Comparison of ENCODE assay signal across 11 cellular contexts in genomic region chr11:68374531-68374930, GRCh38.
A peak's percentile ranks its signal among the peaks of the same experiment; 100 is the strongest.
DNase-seq lines count a peak whose midpoint lies in the region; ATAC-seq and TF ChIP-seq lines count a peak whose summit lies in the region.
"Had no signal": no experiment of that assay in that cellular context is flagged by ENCODE, and none has a peak within 500 bp of the region (broad histone marks: within the 10 kb centered on the region; RNA-seq: fewer than 3 reads in every experiment).

No MANE protein-coding gene starts in this region.

- WGBS in gastroesophageal sphincter (ENCODE audit: low coverage in 1 of 2), 2 donors, result 0 to 33% methylated on average over 4 to 7 of the region's 12 CpGs

- H3K9ac ChIP-seq in rectal smooth muscle tissue (ENCODE audit: low read length), result no peak overlapping the region

- no peak for DNase-seq in BE2C
- DNase-seq in SJCRH30, result peak; percentile 77 to 82
- no peak for DNase-seq in T-helper 1 cell
- no peak for DNase-seq in COLO829 (ENCODE audit: low spot score)
- DNase-seq in stimulated activated CD4-positive, alpha-beta T cell treated with anti-CD3 and anti-CD28 coated beads, Interleukin-4, amount 100 ng/mL, for 24 hours, result no peak
- DNase-seq: stimulated activated CD4-positive, alpha-beta T cell treated with anti-CD3 and anti-CD28 coated beads, Interleukin-4, amount 100 ng/mL, for 1 hour; T-helper 17 cell had no signal

- H3K4me3 ChIP-seq in BE2C (ENCODE audit: low read depth, low read length) (peak overlapping the region; percentile 22), SJCRH30 (peak overlapping the region; percentile 1), gastroesophageal sphincter (peak overlapping the region in 1 of 2 donors; percentile 25), rectal smooth muscle tissue (ENCODE audit: low read length) (no peak overlapping the region)
- H3K4me3 ChIP-seq: K562 had no signal

- no peaks in the 10 kb centered on the region for H3K27me3 ChIP-seq in BE2C
- no peaks in the 10 kb centered on the region for H3K27me3 ChIP-seq in SJCRH30
- H3K27me3 ChIP-seq in gastroesophageal sphincter, result no peaks in the 10 kb centered on the region
- H3K27me3 ChIP-seq in rectal smooth muscle tissue (ENCODE audit: control insufficient read depth, insufficient read depth, low read length), result no peaks in the 10 kb centered on the region

- TF ChIP-seq POLR2A in gastroesophageal sphincter (IDR thresholded peaks at IDR 0.05), result no peak

- H3K27ac ChIP-seq in SJCRH30 (peak overlapping the region; percentile 98), gastroesophageal sphincter (peak overlapping the region; percentile 54 to 94 (median 90)), rectal smooth muscle tissue (ENCODE audit: low read depth, low read length) (peak overlapping the region; percentile 86)

- H3K36me3 ChIP-seq in BE2C, result peaks cover 4% of the 10 kb centered on the region; the same call in 1 of the 2 replicates
- H3K36me3 ChIP-seq in SJCRH30, result peaks cover 11% of the 10 kb centered on the region
- no peaks in the 10 kb centered on the region for H3K36me3 ChIP-seq in gastroesophageal sphincter
- H3K36me3 ChIP-seq in rectal smooth muscle tissue (ENCODE audit: control insufficient read depth, insufficient read depth, low read length), result no peaks in the 10 kb centered on the region

- TF ChIP-seq CTCF in BE2C (IDR thresholded peaks at IDR 0.05; ENCODE audit: low read depth, low read length) (no peak), gastroesophageal sphincter (IDR thresholded peaks at IDR 0.05) (peak in 1 of 4 experiments; percentile 10)

- H3K4me1 ChIP-seq in BE2C (peaks cover 55% of the 10 kb centered on the region), SJCRH30 (peaks cover 40% of the 10 kb centered on the region), gastroesophageal sphincter (peaks cover 4 to 97% (median 66%) of the 10 kb centered on the region in 3 donors), rectal smooth muscle tissue (ENCODE audit: control insufficient read depth, insufficient read depth, low read length) (peaks cover 50% of the 10 kb centered on the region)

- no peak for TF ChIP-seq EP300 in gastroesophageal sphincter (IDR thresholded peaks at IDR 0.05)

- H3K9me3 ChIP-seq in BE2C, result no peaks in the 10 kb centered on the region
- no peaks in the 10 kb centered on the region for H3K9me3 ChIP-seq in SJCRH30 (replicated peaks)
- no peaks in the 10 kb centered on the region for H3K9me3 ChIP-seq in gastroesophageal sphincter

- no peak for ATAC-seq in gastroesophageal sphincter
- ATAC-seq in HG02623 (IDR thresholded peaks at IDR 0.05; ENCODE audit: unreplicated experiment), result no peak
- ATAC-seq: K562, T-helper 17 cell had no signal

Comparison
In these comparisons a context has a peak if more than half of its experiments do, and no peak if none do; other contexts are left out.
1. DNase-seq: peak in SJCRH30 (2 of 2); none in BE2C (single experiment), T-helper 1 cell (0 of 5), COLO829 (single experiment) and stimulated activated CD4-positive, alpha-beta T cell treated with anti-CD3 and anti-CD28 coated beads, Interleukin-4, amount 100 ng/mL, for 24 hours (single experiment).
2. Peak in every context shown above with its lines, with median percentiles within 50 percentile points of each other: H3K27ac ChIP-seq.